Comparison of ENCODE assay signal across 1 cellular context in genomic region chr4:139176299-139177048, GRCh38.
TF ChIP-seq lines count a peak whose summit lies in the region.

No MANE protein-coding gene starts in this region.

TF ChIP-seq in K562, 482 proteins besides CTCF, POLR2A, EP300 and RAD21 (continued from another document and continues in another):
- TF ChIP-seq WHSC1 (IDR thresholded peaks at IDR 0.05; ENCODE audit: low read length) (no peak), CREB5 (CRISPR knock-in tag; IDR thresholded peaks at IDR 0.05) (no peak), NFRKB (IDR thresholded peaks at IDR 0.05; ENCODE audit: low read depth) (no peak; the same call in 1 of the 2 replicates), ZBTB1 (CRISPR knock-in tag; IDR thresholded peaks at IDR 0.05; ENCODE audit: borderline replicate concordance, low read depth) (peak; percentile 86), RBM17 (IDR thresholded peaks at IDR 0.05; ENCODE audit: borderline replicate concordance, low read depth, low read length) (no peak), E2F1 (CRISPR knock-in tag; IDR thresholded peaks at IDR 0.05) (0 out of 2 replicates have a peak, but pooled peaks have one; percentile 16), CBX5 (IDR thresholded peaks at IDR 0.05; ENCODE audit: borderline replicate concordance, low read depth) (no peak; the same call in 1 of the 2 replicates), ZNF507 (tag; conservative IDR thresholded peaks at IDR 0.05) (no peak), ZFP30 (CRISPR knock-in tag; IDR thresholded peaks at IDR 0.05; ENCODE audit: borderline replicate concordance) (no peak), RBM39 (optimal IDR thresholded peaks at IDR 0.05; ENCODE audit: low read depth, low read length) (no peak), RNF219 (CRISPR knock-in tag; IDR thresholded peaks at IDR 0.05) (no peak), HSF4 (CRISPR knock-in tag; IDR thresholded peaks at IDR 0.05; ENCODE audit: borderline replicate concordance) (no peak), HBP1 (CRISPR knock-in tag; IDR thresholded peaks at IDR 0.05) (no peak), ZBTB40 (IDR thresholded peaks at IDR 0.05) (0 out of 2 replicates have a peak, but pooled peaks have one; percentile 10), ZBTB40 (CRISPR knock-in tag; IDR thresholded peaks at IDR 0.05) (no peak), E2F5 (CRISPR knock-in tag; IDR thresholded peaks at IDR 0.05) (no peak), DDX20 (tag; IDR thresholded peaks at IDR 0.05; ENCODE audit: low read depth) (no peak), NCOA4 (IDR thresholded peaks at IDR 0.05; ENCODE audit: partially characterized antibody) (no peak), CHAMP1 (IDR thresholded peaks at IDR 0.05) (no peak), RCOR1 (IDR thresholded peaks at IDR 0.05; ENCODE audit: borderline replicate concordance in 1 of 2, low read depth in 2 of 2, low read length in 2 of 2) (peak in 1 of 2 experiments; percentile 44; a peak in 2 of 4 replicates), ZC3H4 (CRISPR knock-in tag; IDR thresholded peaks at IDR 0.05; ENCODE audit: borderline replicate concordance) (peak; percentile 51; the same call in 1 of the 2 replicates), CBX1 (IDR thresholded peaks at IDR 0.05; ENCODE audit: low read depth) (peak; percentile 52; the same call in 1 of the 2 replicates), ZNF174 (CRISPR knock-in tag; IDR thresholded peaks at IDR 0.05) (no peak), TFAM (CRISPR knock-in tag; conservative IDR thresholded peaks at IDR 0.05) (no peak), ZNF655 (CRISPR knock-in tag; IDR thresholded peaks at IDR 0.05) (no peak), XRCC4 (IDR thresholded peaks at IDR 0.05; ENCODE audit: extremely low read depth, insufficient read depth, insufficient read length) (no peak), CBX8 (IDR thresholded peaks at IDR 0.05; ENCODE audit: borderline replicate concordance, extremely low read depth, low read depth, low read length, poor library complexity, severe bottlenecking) (no peak), PRPF4 (IDR thresholded peaks at IDR 0.05; ENCODE audit: insufficient read depth, low read depth, low read length, poor library complexity, severe bottlenecking) (no peak), PRMT5 (CRISPR knock-in tag; IDR thresholded peaks at IDR 0.05) (0 out of 2 replicates have a peak, but pooled peaks have one; percentile 24), ZBTB5 (IDR thresholded peaks at IDR 0.05) (no peak), PML (IDR thresholded peaks at IDR 0.05; ENCODE audit: low read length) (peak; percentile 52; the same call in 1 of the 2 replicates), TOE1 (IDR thresholded peaks at IDR 0.05; ENCODE audit: borderline replicate concordance) (0 out of 2 replicates have a peak, but pooled peaks have one; percentile 53), TOE1 (CRISPR knock-in tag; IDR thresholded peaks at IDR 0.05; ENCODE audit: borderline replicate concordance, low read depth) (no peak), SAP30 (IDR thresholded peaks at IDR 0.05; ENCODE audit: borderline replicate concordance, insufficient read depth, low read depth, low read length, poor library complexity, severe bottlenecking) (peak; percentile 67)
